ENCODE assay signal across 8 cellular contexts in the genomic region with DNA sequence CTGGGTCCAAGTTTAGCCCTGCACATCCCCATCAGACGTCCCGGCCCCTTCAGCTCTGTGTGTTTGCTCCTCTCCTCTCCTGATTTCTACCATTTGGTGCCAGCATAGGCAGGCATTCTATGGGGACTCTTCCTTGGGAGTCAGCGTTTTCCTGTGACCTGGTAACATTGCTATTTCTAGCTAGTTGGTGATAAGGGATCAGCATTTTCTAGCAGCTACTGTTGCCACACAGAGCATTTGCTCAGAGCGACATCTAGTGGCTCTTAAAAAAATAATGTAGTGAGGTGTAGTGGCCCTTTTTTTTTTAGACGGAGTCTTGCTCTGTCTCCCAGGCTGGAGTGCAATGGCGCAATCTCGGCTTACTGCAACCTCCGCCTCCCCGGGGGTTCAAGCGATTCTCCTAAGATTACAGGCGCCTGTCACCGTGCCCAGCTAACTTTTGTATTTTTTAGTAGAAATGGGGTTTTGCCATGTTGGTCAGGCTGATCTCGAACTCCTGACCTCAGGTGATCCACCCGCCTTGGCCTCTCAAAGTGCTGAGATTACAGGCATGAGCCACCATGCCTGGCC. TPM values are rescaled to one million over a fixed set of nuclear protein-coding genes. Genes with fewer than 3 reads are reported as not detected.
DNase-seq lines count a peak whose midpoint lies in the region; ATAC-seq lines count a peak whose summit lies in the region.

No MANE protein-coding gene starts in this region.

- ATAC-seq in GM18858 (IDR thresholded peaks at IDR 0.05; ENCODE audit: unreplicated experiment) (peak; percentile 69), HG03378 (IDR thresholded peaks at IDR 0.05; ENCODE audit: unreplicated experiment) (peak; percentile 66)

- peak; percentile 75 to 80 for DNase-seq in AML-193 (lab: John Stamatoyannopoulos, UW)
- peak; percentile 59 for DNase-seq in NCI-H2171 treated with DMSO at 0.1 percent for 48 hours (lab: John Stamatoyannopoulos, UW)
- DNase-seq in SW480 (ENCODE audit: low spot score): peak; percentile 71
- peak; percentile 33 for DNase-seq in brain pericyte (ENCODE audit: low read depth, low spot score)
- DNase-seq in hepatic stellate cell (ENCODE audit: low spot score): peak; percentile 85
- peak; percentile 64 for DNase-seq in pulmonary artery endothelial cell (ENCODE audit: low read depth, low spot score)

RNA-seq across cellular contexts. Expression of a gene that starts 54.0 kb away (rescaled TPM):
- total RNA-seq in pulmonary artery endothelial cell: not detected in 2 replicates

Comparison
In these comparisons a context has a peak if more than half of its experiments do, and no peak if none do; other contexts are left out.
1. Peak in every context shown above with its lines: DNase-seq and ATAC-seq.
2. DNase-seq: peak in every context shown above with its lines; median percentile 85 in hepatic stellate cell; 78 in AML-193; 71 in SW480; 64 in pulmonary artery endothelial cell; 59 in NCI-H2171 treated with DMSO at 0.1 percent for 48 hours; 33 in brain pericyte.